15 cellular contexts compared by ENCODE assay signal in genomic region chr7:102065226-102065625, GRCh38.
"Had no signal": no experiment of that assay in that cellular context is flagged by ENCODE, and none has a peak within 500 bp of the region (broad histone marks: within the 10 kb centered on the region; RNA-seq: fewer than 3 reads in every experiment).

No MANE protein-coding gene starts in this region.

- H3K27me3 ChIP-seq: testis, uterus had no signal

- H3K36me3 ChIP-seq: prostate gland, uterus had no signal

- H3K9me3 ChIP-seq: lower lobe of right lung, mucosa of descending colon, prostate gland, testis, uterus had no signal

- DNase-seq: activated CD4-positive, alpha-beta T cell treated with anti-CD3 and anti-CD28 coated beads, Interleukin-2, amount 50 U/mL, for 4 hours; activated CD4-positive, CD25-positive, alpha-beta regulatory T cell treated with anti-CD3 and anti-CD28 coated beads, Interleukin-2, amount 50 U/mL, for 72 hours; activated effector memory CD4-positive, alpha-beta T cell treated with Interleukin-2 at 50 U/mL for 16 hours; activated T-cell treated with anti-CD3 and anti-CD28 coated beads, Interleukin-2, amount 50 U/mL, for 1 hour; amniotic stem cell; erythroblast; mucosa of descending colon; natural killer cell; occipital lobe; stimulated activated CD4-positive, alpha-beta T cell treated with anti-CD3 and anti-CD28 coated beads, Interleukin-2, amount 100 ng/mL, for 48 hours; testis; uterus had no signal

- H3K4me3 ChIP-seq: lower lobe of right lung, mucosa of descending colon, prostate gland, testis, uterus had no signal

- ATAC-seq: activated naive CD4-positive, alpha-beta T cell treated with anti-CD3 and anti-CD28 coated beads, Interleukin-2, amount 50 U/mL, for 72 hours had no signal

- H3K4me1 ChIP-seq: prostate gland, testis, uterus had no signal

- H3K27ac ChIP-seq: prostate gland, testis, uterus had no signal
